Comparison of ENCODE assay signal across 1 cellular context in genomic region chr19:18683955-18684641, GRCh38.
TF ChIP-seq lines count a peak whose summit lies in the region.

No MANE protein-coding gene starts in this region.

TF ChIP-seq in HCT116, 20 proteins besides CTCF, POLR2A, EP300 and RAD21 (continued from another document):
- TF ChIP-seq TCF7L2 (IDR thresholded peaks at IDR 0.05; ENCODE audit: borderline replicate concordance, extremely low read depth, insufficient read depth, insufficient read length) = no peak
- no peak for TF ChIP-seq ZNF274 (IDR thresholded peaks at IDR 0.05; ENCODE audit: low read depth, low read length)
- no peak for TF ChIP-seq ZFX (IDR thresholded peaks at IDR 0.05)
- no peak for TF ChIP-seq SRF (IDR thresholded peaks at IDR 0.05; ENCODE audit: low read depth)
